Comparison of ENCODE assay signal across 8 cellular contexts in genomic region chr15:59104912-59105732, GRCh38. TPM values are rescaled to one million over a fixed set of nuclear protein-coding genes. Genes with fewer than 3 reads are reported as not detected.
DNase-seq lines count a peak whose midpoint lies in the region; TF ChIP-seq lines count a peak whose summit lies in the region.

Gene CCNB2 (plus strand): TSS chr15:59105146. CDS start chr15:59105269, 123 bp downstream.

- H3K9me3 ChIP-seq in HAP-1 (no peaks in the 10 kb centered on the region), MG63 (no peaks in the 10 kb centered on the region)

- DNase-seq in G401 (ENCODE audit: low spot score) (peak; percentile 92), HAP-1 (ENCODE audit: low spot score in 2 of 2) (peak; percentile 91 to 92), MG63 (peak; percentile 93), SHP77 (lab: John Stamatoyannopoulos, UW) (peak; percentile 88 to 93), fibroblast of the aortic adventitia (ENCODE audit: low read depth) (peak; percentile 94), nephron progenitor cell (peak; percentile 84)
- peak; percentile 70 for DNase-seq in activated T-helper 9 cell treated with anti-CD3 and anti-CD28 coated beads, Interleukin-2, amount 50 U/mL, for 16 hours (ENCODE audit: low read depth)

- H3K4me1 Mint-ChIP-seq in nephron progenitor cell: peaks cover 27% of the 10 kb centered on the region
- peaks cover 18% of the 10 kb centered on the region for H3K4me1 Mint-ChIP-seq in stimulated activated naive CD8-positive, alpha-beta T cell treated with anti-CD3 and anti-CD28 coated beads, Interleukin-15, Interleukin-2, amounts not matched to agents 100 ng/mL and 50 ng/mL, for 24 hours (ENCODE audit: low read depth)

- H3K27me3 Mint-ChIP-seq in nephron progenitor cell (ENCODE audit: low read depth, poor library complexity): no peaks in the 10 kb centered on the region
- H3K27me3 Mint-ChIP-seq in stimulated activated naive CD8-positive, alpha-beta T cell treated with anti-CD3 and anti-CD28 coated beads, Interleukin-15, Interleukin-2, amounts not matched to agents 100 ng/mL and 50 ng/mL, for 24 hours: no peaks in the 10 kb centered on the region

- in situ Hi-C loops in G401 (cut with HindIII; ENCODE audit: low sequenced_read_pairs) (no loop called here), HAP-1 (cut with MboI; ENCODE audit: low sequenced_read_pairs) (loop anchor here (10.0 kb wide), 1 partner anchor 120 kb away; the partner anchor contains the start of gene RNF111)

- no peaks in the 10 kb centered on the region for H3K9me3 Mint-ChIP-seq in nephron progenitor cell
- no peaks in the 10 kb centered on the region for H3K9me3 Mint-ChIP-seq in stimulated activated naive CD8-positive, alpha-beta T cell treated with anti-CD3 and anti-CD28 coated beads, Interleukin-15, Interleukin-2, amounts not matched to agents 100 ng/mL and 50 ng/mL, for 24 hours

- H3K36me3 Mint-ChIP-seq in nephron progenitor cell (ENCODE audit: low read depth): peaks cover 42% of the 10 kb centered on the region
- peaks cover 21% of the 10 kb centered on the region for H3K36me3 Mint-ChIP-seq in stimulated activated naive CD8-positive, alpha-beta T cell treated with anti-CD3 and anti-CD28 coated beads, Interleukin-15, Interleukin-2, amounts not matched to agents 100 ng/mL and 50 ng/mL, for 24 hours (ENCODE audit: low read depth)

- peaks cover 40% of the 10 kb centered on the region for H3K36me3 ChIP-seq in HAP-1 (replicated peaks)
- H3K36me3 ChIP-seq in MG63: peaks cover 31% of the 10 kb centered on the region

- H3K4me1 ChIP-seq in HAP-1: no peaks in the 10 kb centered on the region; the same call in 1 of the 2 replicates

- H3K27me3 ChIP-seq in HAP-1 (ENCODE audit: low read depth): no peaks in the 10 kb centered on the region
- H3K27me3 ChIP-seq in MG63: no peaks in the 10 kb centered on the region

- H3K4me3 ChIP-seq in HAP-1 (peak within 1 kb of the TSS; percentile 95), MG63 (peak within 1 kb of the TSS; percentile 88), fibroblast of the aortic adventitia (ENCODE audit: low read depth, low read length) (peak within 1 kb of the TSS; percentile 94)

- H3K4me3 Mint-ChIP-seq in nephron progenitor cell: peak within 1 kb of the TSS; percentile 97
- peak within 1 kb of the TSS; percentile 89 for H3K4me3 Mint-ChIP-seq in stimulated activated naive CD8-positive, alpha-beta T cell treated with anti-CD3 and anti-CD28 coated beads, Interleukin-15, Interleukin-2, amounts not matched to agents 100 ng/mL and 50 ng/mL, for 24 hours

- no peak for TF ChIP-seq CTCF in fibroblast of the aortic adventitia (IDR thresholded peaks at IDR 0.05; ENCODE audit: insufficient read depth, low read length)
- no peak for TF ChIP-seq CTCF in nephron progenitor cell (IDR thresholded peaks at IDR 0.05)

- H3K27ac Mint-ChIP-seq in nephron progenitor cell: peak within 1 kb of the TSS; percentile 97
- peak within 1 kb of the TSS; percentile 96 for H3K27ac Mint-ChIP-seq in stimulated activated naive CD8-positive, alpha-beta T cell treated with anti-CD3 and anti-CD28 coated beads, Interleukin-15, Interleukin-2, amounts not matched to agents 100 ng/mL and 50 ng/mL, for 24 hours

RNA-seq across cellular contexts. Expression of gene CCNB2, which starts in this region (rescaled TPM):
- 95.2 and 97.3 TPM in 2 replicates for total RNA-seq in G401 (2014; rRNA removed; shearing (Covaris generic))
- total RNA-seq in MG63 (2014; rRNA removed; shearing (Covaris generic); ENCODE audit: low replicate concordance): 89.4 and 94.5 TPM in 2 replicates
- total RNA-seq in fibroblast of the aortic adventitia (ENCODE audit: low replicate concordance): 5.2 and 32.1 TPM in 2 replicates

Comparison
In these comparisons a context has a peak if more than half of its experiments do, and no peak if none do; other contexts are left out.
1. Peak in every context shown above with its lines: DNase-seq and H3K4me3 ChIP-seq.